ENCODE assay signal across 12 cellular contexts in genomic region chr3:46349484-46350261, GRCh38. TPM values are rescaled to one million over a fixed set of nuclear protein-coding genes. Genes with fewer than 3 reads are reported as not detected.
DNase-seq lines count a peak whose midpoint lies in the region; ATAC-seq, FAIRE-seq and TF ChIP-seq lines count a peak whose summit lies in the region.
"Had no signal": no experiment of that assay in that cellular context is flagged by ENCODE, and none has a peak within 500 bp of the region (broad histone marks: within the 10 kb centered on the region; RNA-seq: fewer than 3 reads in every experiment).

No MANE protein-coding gene starts in this region.

- H3K4me3 ChIP-seq in GM12878 = peak overlapping the region; percentile 42

- ATAC-seq in GM21515 (IDR thresholded peaks at IDR 0.05; ENCODE audit: unreplicated experiment) = peak; percentile 74
- peak; percentile 92 for ATAC-seq in GM12878

- H3K79me2 ChIP-seq in GM12878 (ENCODE audit: control insufficient read depth, insufficient read depth, low read length) = no peaks in the 10 kb centered on the region

- peaks cover 3% of the 10 kb centered on the region; the same call in 2 of the 3 replicates for H3K9me3 ChIP-seq in GM12878 (replicated peaks; ENCODE audit: control insufficient read depth, insufficient read depth, low read length)

- no peak for TF ChIP-seq CTCF in GM12878 (IDR thresholded peaks at IDR 0.05 in 2 of 3, conservative IDR thresholded peaks at IDR 0.05 in 1 of 3; ENCODE audit: control insufficient read depth in 2 of 3, extremely low read depth in 1 of 3, insufficient read depth in 1 of 3, low read depth in 3 of 3, low read length in 3 of 3)

- no TSS peak for BruUV-seq in GM12878 (replicated peaks; lab: Mats Ljungman, UMichigan)

- RAD21 ChIA-PET in GM12878 (lab: Charles Lee; ENCODE audit: unreplicated experiment) = interaction anchor here (1.0 to 5.5 kb wide), 4 partner anchors 10 to 56 kb away, joined by 3 to 26 read pairs (median 4); no protein-coding TSS in a partner anchor

- TF ChIP-seq EP300 in GM12878 (IDR thresholded peaks at IDR 0.05; ENCODE audit: borderline replicate concordance in 1 of 2, control insufficient read depth in 1 of 2, low read depth in 2 of 2, low read length in 2 of 2) = no peak

- FAIRE-seq in GM12891 (lab: Jason Lieb, UNC) (peak; percentile 90), GM12878 (lab: Jason Lieb, UNC) (peak; percentile 72)

- TF ChIP-seq POLR2A in GM12891 (IDR thresholded peaks at IDR 0.05; ENCODE audit: low read depth, low read length) = no peak
- TF ChIP-seq POLR2A in GM12878 (IDR thresholded peaks at IDR 0.05; ENCODE audit: low read depth, low read length) = no peak

- H2AFZ ChIP-seq in GM12878 (ENCODE audit: control insufficient read depth, low read depth, low read length) = no peak overlapping the region; the same call in 1 of the 2 replicates

- H4K20me1 ChIP-seq in GM12878 (ENCODE audit: control insufficient read depth, insufficient read depth) = no peaks in the 10 kb centered on the region

- intact Hi-C loops in GM12878 (cut with micrococcal nuclease; ENCODE audit: unreplicated experiment) = loop anchor here (5.0 kb wide), 1 partner anchor 32 kb away; no protein-coding TSS in a partner anchor

- DNase-seq in GM12891 (ENCODE audit: insufficient read length, low spot score) (no peak), KBM-7 (peak; percentile 71), GM12878 (ENCODE audit: low read depth, low spot score) (no peak), COR-L47 (lab: John Stamatoyannopoulos, UW) (no peak), SK-N-DZ (ENCODE audit: low spot score) (no peak), EL (no peak)
- no peak for DNase-seq in stimulated activated CD4-positive, alpha-beta T cell treated with anti-CD3 and anti-CD28 coated beads, Interleukin-4, amount 100 ng/mL, for 1 hour
- DNase-seq: activated CD4-positive, CD25-positive, alpha-beta regulatory T cell treated with anti-CD3 and anti-CD28 coated beads, Interleukin-2, amount 50 U/mL, for 72 hours had no signal

- TF ChIP-seq RAD21 in GM12878 (IDR thresholded peaks at IDR 0.05; ENCODE audit: insufficient read depth, low read depth, low read length) = no peak

- POLR2A ChIA-PET in GM12878 (lab: Charles Lee) = interaction anchor here (1.5 kb wide), 1 partner anchor 22 kb away, joined by 4 read pairs; no protein-coding TSS in a partner anchor

- SMC1A ChIA-PET in GM12878 (lab: Charles Lee; ENCODE audit: uncharacterized antibody, unreplicated experiment) = interaction anchor here (0.8 to 4.1 kb wide), 6 partner anchors 11 to 55 kb away, joined by 3 to 31 read pairs (median 4); partner anchors contain the start of gene CCR5

- H3K4me2 ChIP-seq in GM12878 (ENCODE audit: control insufficient read depth, insufficient read depth) = peak overlapping the region; percentile 70

- CTCF ChIA-PET in GM12878 (lab: Yijun Ruan, JAX) = interaction anchor here (1.0 to 2.4 kb wide), 5 partner anchors 10 to 73 kb away, joined by 3 to 15 read pairs (median 4); no protein-coding TSS in a partner anchor

- H3K9ac ChIP-seq in GM12878 (ENCODE audit: control insufficient read depth, insufficient read depth, low read length) = no peak overlapping the region

- peak overlapping the region; percentile 59 for H3K27ac ChIP-seq in GM12878 (ENCODE audit: control insufficient read depth, insufficient read depth)

- WGBS in GM12878 (ENCODE audit: insufficient coverage, insufficient replicate concordance, low lambda C conversion rate, missing lambda C conversion rate) = 3% methylated on average over 2 of the region's 2 CpGs

- H3K27me3 ChIP-seq in GM12878 (replicated peaks in 1 of 2; ENCODE audit: control insufficient read depth in 2 of 2, insufficient read depth in 2 of 2, low read length in 1 of 2) = no peaks in the 10 kb centered on the region; a peak in 1 of 4 replicates

- in situ Hi-C loops in KBM-7 (cut with MboI; ENCODE audit: low pct_unique_long_range_greater_than_20kb, low sequenced_read_pairs) (no loop called here), GM12878 (cut with MboI) (no loop called here)

- no peaks in the 10 kb centered on the region for H3K36me3 ChIP-seq in GM12878 (ENCODE audit: control insufficient read depth in 2 of 2, insufficient read depth in 2 of 2, low read length in 1 of 2)

- H3K4me1 ChIP-seq in GM12878 (ENCODE audit: control insufficient read depth, insufficient read depth, low read length) = peaks cover 31% of the 10 kb centered on the region

TF ChIP-seq in GM12891, 5 proteins besides CTCF, POLR2A, EP300 and RAD21:
- 0 out of 2 replicates have a peak, but pooled peaks have one; percentile 12 for TF ChIP-seq SPI1 (IDR thresholded peaks at IDR 0.05; ENCODE audit: low read depth, low read length)
- TF ChIP-seq POU2F2 (IDR thresholded peaks at IDR 0.05; ENCODE audit: low read depth, low read length) = no peak

TF ChIP-seq in GM12878, 131 proteins besides CTCF, POLR2A, EP300 and RAD21 (continues in another document):
- TF ChIP-seq SIN3A (IDR thresholded peaks at IDR 0.05; ENCODE audit: low read depth, low read length) = no peak
- 0 out of 2 replicates have a peak, but pooled peaks have one; percentile 11 for TF ChIP-seq IKZF1 (conservative IDR thresholded peaks at IDR 0.05)
- peak in 1 of 2 experiments; percentile 21; a peak in 1 of 4 replicates for TF ChIP-seq IKZF2 (IDR thresholded peaks at IDR 0.05)
- no peak for TF ChIP-seq ZNF24 (IDR thresholded peaks at IDR 0.05)
- TF ChIP-seq ZNF274 (IDR thresholded peaks at IDR 0.05; ENCODE audit: insufficient read depth, insufficient read length) = no peak
- TF ChIP-seq YY1 (IDR thresholded peaks at IDR 0.05; ENCODE audit: low read depth, low read length) = 0 out of 2 replicates have a peak, but pooled peaks have one; percentile 8

RNA-seq across cellular contexts. Expression of gene CCR2, which starts 4.2 kb away (rescaled TPM):
- polyA plus RNA-seq in GM12891 (2012; ENCODE audit: low read depth, missing spikeins) = not detected
- not detected in 2 replicates for total RNA-seq in GM12878 (2013; cell fraction: nucleolus; rRNA removed)
- total RNA-seq in GM12878 (2014; rRNA removed) (3.6 and 4.4 TPM in 2 replicates), GM12878 (2014; rRNA removed; fragmentation: Illumina TruSeq; extraction: Trizol) (4.3 and 4.4 TPM in 2 replicates), GM12878 (2021) (2.5 and 3.5 TPM in 2 replicates)
- polyA plus RNA-seq in GM12878 (2011; ENCODE audit: low read depth) = 0.18 TPM
- polyA plus RNA-seq in GM12878 (2011; rRNA removed) (not detected in 2 replicates), GM12878 (2014; fragmentation: Illumina TruSeq; extraction: Trizol) (3.6 and 4.1 TPM in 2 replicates), GM12878 (2014; fragmentation: Nextera tagmentation; extraction: Ambion mirVana) (1 to 10 TPM; 2.5 to 4.7 TPM), GM12878 (2014; rRNA removed) (2.1 and 2.7 TPM in 2 replicates), GM12878 (2016; fragmentation: Nextera tagmentation; extraction: Ambion mirVana) (1 to 10 TPM; 1.9 to 2.7 TPM)
- polyA plus RNA-seq in GM12878 (2011; cell fraction: cytosol; rRNA removed) = not detected in 2 replicates
- not detected in 2 replicates for polyA plus RNA-seq in GM12878 (2011; cell fraction: nucleus; rRNA removed)
- 0.32 and 0.80 TPM in 2 replicates for polyA plus RNA-seq in GM12878 (2012)
- not detected in 2 replicates for polyA minus RNA-seq in GM12878 (2011; rRNA and poly(A)+ RNA removed)
- polyA minus RNA-seq in GM12878 (2011; cell fraction: cytosol; rRNA and poly(A)+ RNA removed) = not detected in 2 replicates
- not detected in 2 replicates for polyA minus RNA-seq in GM12878 (2011; cell fraction: nucleus; rRNA and poly(A)+ RNA removed)
- not detected in 2 replicates for polyA plus RNA-seq in SK-N-DZ (2014; cell fraction: cytosol; rRNA removed)
- polyA plus RNA-seq in SK-N-DZ (2014; cell fraction: nucleus; rRNA removed) = not detected in 2 replicates
- total RNA-seq: Daoy, NCI-H460, pulmonary artery endothelial cell had no signal

RNA-seq across cellular contexts. Expression of gene CCR5, which starts 21.1 kb away (rescaled TPM):
- 0.08 TPM for polyA plus RNA-seq in GM12891 (2012; ENCODE audit: low read depth, missing spikeins)
- not detected in 2 replicates for total RNA-seq in GM12878 (2013; cell fraction: nucleolus; rRNA removed)
- total RNA-seq in GM12878 (2014; rRNA removed) (0.17 and 0.27 TPM in 2 replicates), GM12878 (2014; rRNA removed; fragmentation: Illumina TruSeq; extraction: Trizol) (0.92 and 1.2 TPM in 2 replicates), GM12878 (2021) (1.2 TPM in 2 replicates)
- polyA plus RNA-seq in GM12878 (2011; ENCODE audit: low read depth) = 0.17 TPM
- polyA plus RNA-seq in GM12878 (2011; rRNA removed) (not detected in 2 replicates), GM12878 (2014; fragmentation: Illumina TruSeq; extraction: Trizol) (1.6 TPM in 2 replicates), GM12878 (2014; fragmentation: Nextera tagmentation; extraction: Ambion mirVana) (under 1 TPM; 0.21 to 0.51 TPM), GM12878 (2014; rRNA removed) (0.94 and 1.2 TPM in 2 replicates), GM12878 (2016; fragmentation: Nextera tagmentation; extraction: Ambion mirVana) (under 1 TPM; 0.49 to 0.82 TPM)
- not detected in 2 replicates for polyA plus RNA-seq in GM12878 (2011; cell fraction: cytosol; rRNA removed)
- polyA plus RNA-seq in GM12878 (2011; cell fraction: nucleus; rRNA removed) = not detected in 2 replicates
- 0.21 and 0.24 TPM in 2 replicates for polyA plus RNA-seq in GM12878 (2012)
- polyA minus RNA-seq in GM12878 (2011; rRNA and poly(A)+ RNA removed) = not detected in 2 replicates
- not detected in 2 replicates for polyA minus RNA-seq in GM12878 (2011; cell fraction: cytosol; rRNA and poly(A)+ RNA removed)
- polyA minus RNA-seq in GM12878 (2011; cell fraction: nucleus; rRNA and poly(A)+ RNA removed) = not detected in 2 replicates
- polyA plus RNA-seq in SK-N-DZ (2014; cell fraction: cytosol; rRNA removed) = not detected in 2 replicates
- not detected in 2 replicates for polyA plus RNA-seq in SK-N-DZ (2014; cell fraction: nucleus; rRNA removed)
- total RNA-seq: Daoy, NCI-H460, pulmonary artery endothelial cell had no signal

RNA-seq across cellular contexts. Expression of gene CCRL2, which starts 57.4 kb away (rescaled TPM):
- polyA plus RNA-seq in GM12891 (2012; ENCODE audit: low read depth, missing spikeins) = 1.6 TPM
- total RNA-seq in GM12878 (2013; cell fraction: nucleolus; rRNA removed) = not detected in 2 replicates
- total RNA-seq in GM12878 (2014; rRNA removed) (2.1 and 2.3 TPM in 2 replicates), GM12878 (2014; rRNA removed; fragmentation: Illumina TruSeq; extraction: Trizol) (1.8 and 2.2 TPM in 2 replicates), GM12878 (2021) (1.6 and 2.1 TPM in 2 replicates)
- polyA plus RNA-seq in GM12878 (2011; ENCODE audit: low read depth) = 1.1 TPM
- polyA plus RNA-seq in GM12878 (2011; rRNA removed) (0.04 TPM in 1 of 2 replicates, not detected in the other), GM12878 (2014; fragmentation: Illumina TruSeq; extraction: Trizol) (1.7 and 2.1 TPM in 2 replicates), GM12878 (2014; fragmentation: Nextera tagmentation; extraction: Ambion mirVana) (1 to 10 TPM; 1.5 to 2.2 TPM), GM12878 (2014; rRNA removed) (1.6 and 2.5 TPM in 2 replicates), GM12878 (2016; fragmentation: Nextera tagmentation; extraction: Ambion mirVana) (1 to 10 TPM; 1.2 to 1.7 TPM)
- 0.06 and 0.07 TPM in 2 replicates for polyA plus RNA-seq in GM12878 (2011; cell fraction: cytosol; rRNA removed)
- 0.12 TPM in 1 of 2 replicates, not detected in the other for polyA plus RNA-seq in GM12878 (2011; cell fraction: nucleus; rRNA removed)
- polyA plus RNA-seq in GM12878 (2012) = 0.66 and 0.84 TPM in 2 replicates
- polyA minus RNA-seq in GM12878 (2011; rRNA and poly(A)+ RNA removed) = 0.52 TPM in 1 of 2 replicates, not detected in the other
- not detected in 2 replicates for polyA minus RNA-seq in GM12878 (2011; cell fraction: cytosol; rRNA and poly(A)+ RNA removed)
- polyA minus RNA-seq in GM12878 (2011; cell fraction: nucleus; rRNA and poly(A)+ RNA removed) = not detected in 2 replicates
- polyA plus RNA-seq in SK-N-DZ (2014; cell fraction: cytosol; rRNA removed) = not detected in 2 replicates
- polyA plus RNA-seq in SK-N-DZ (2014; cell fraction: nucleus; rRNA removed) = not detected in 2 replicates
- total RNA-seq: NCI-H460 had no signal
